ENCODE assay signal across 8 cellular contexts in the genomic region with DNA sequence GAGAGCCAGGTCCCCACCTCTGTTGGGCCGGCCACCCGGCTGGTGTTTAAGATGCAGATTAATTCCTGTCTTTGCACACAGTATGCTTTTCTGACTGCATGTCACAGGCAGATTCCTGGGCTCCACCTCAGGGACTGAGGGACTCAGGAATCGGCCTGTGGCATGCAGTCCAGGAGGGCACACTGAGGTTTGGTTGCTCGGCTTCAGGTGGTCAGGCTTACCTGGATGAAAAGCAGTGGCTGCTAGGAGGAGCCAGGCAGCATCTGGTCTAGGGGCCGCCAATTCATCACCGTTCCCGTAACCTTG. TPM values are rescaled to one million over a fixed set of nuclear protein-coding genes. Genes with fewer than 3 reads are reported as not detected.
DNase-seq lines count a peak whose midpoint lies in the region; ATAC-seq and TF ChIP-seq lines count a peak whose summit lies in the region.

No MANE protein-coding gene starts in this region.

- CTCF ChIA-PET in RWPE1 (lab: Yijun Ruan, JAX), result no interaction called here

- no peaks in the 10 kb centered on the region for H3K27me3 ChIP-seq in esophagus squamous epithelium
- no peaks in the 10 kb centered on the region for H3K27me3 ChIP-seq in prostate gland (replicated peaks; ENCODE audit: insufficient read depth)

- no peak for ATAC-seq in HG02610 (IDR thresholded peaks at IDR 0.05; ENCODE audit: unreplicated experiment)

- 0 to 60% methylated on average over 2 of the region's 7 CpGs for WGBS in esophagus squamous epithelium, 2 donors
- WGBS in prostate gland, result 39% methylated on average over 7 of the region's 7 CpGs

- H3K4me1 ChIP-seq in esophagus squamous epithelium (peaks cover 34 to 65% (median 35%) of the 10 kb centered on the region in 3 donors), prostate gland (replicated peaks) (peaks cover 27% of the 10 kb centered on the region)

- POLR2A ChIA-PET in RWPE1 (lab: Yijun Ruan, JAX; ENCODE audit: low non-redundant PET), result no interaction called here

- intact Hi-C loops in esophagus squamous epithelium (cut with DNase I) (no loop called here), prostate gland (cut with DNase I) (loop anchor here (10.0 kb wide), 1 partner anchor 112 kb away; a partner anchor contains a TSS)

- H3K9me3 ChIP-seq in esophagus squamous epithelium (no peaks in the 10 kb centered on the region), prostate gland (no peaks in the 10 kb centered on the region)

- TF ChIP-seq POLR2A in esophagus squamous epithelium (IDR thresholded peaks at IDR 0.05) (no peak), prostate gland (IDR thresholded peaks at IDR 0.05) (no peak)

- H3K36me3 ChIP-seq in esophagus squamous epithelium (peaks cover 0 to 24% (median 12%) of the 10 kb centered on the region in 3 donors), prostate gland (no peaks in the 10 kb centered on the region)

- peak overlapping the region; percentile 96 for H3K27ac ChIP-seq in RWPE1
- H3K27ac ChIP-seq in esophagus squamous epithelium, result peak overlapping the region in 3 of 4 donors; percentile 78 to 92 (median 90)
- H3K27ac ChIP-seq in prostate gland, result peak overlapping the region in 1 of 2 donors; percentile 47

- H3K4me3 ChIP-seq in GM08714 (ENCODE audit: low read length) (peak overlapping the region; percentile 86), esophagus squamous epithelium (peak overlapping the region; percentile 68 to 89 (median 82)), prostate gland (peak overlapping the region; percentile 66 to 78)

- no peak for TF ChIP-seq CTCF in RWPE1 (conservative IDR thresholded peaks at IDR 0.05; ENCODE audit: low read depth)
- TF ChIP-seq CTCF in esophagus squamous epithelium (IDR thresholded peaks at IDR 0.05), result no peak
- TF ChIP-seq CTCF in prostate gland (IDR thresholded peaks at IDR 0.05), result no peak

- no peak for DNase-seq in RWPE1 (ENCODE audit: low spot score)
- DNase-seq in esophagus squamous epithelium (lab: John Stamatoyannopoulos, UW), result no peak
- DNase-seq in prostate gland (ENCODE audit: low spot score), result no peak
- no peak for DNase-seq in NCI-H510A treated with DMSO at 0.1 percent for 48 hours (lab: John Stamatoyannopoulos, UW)
- no peak for DNase-seq in kidney glomerular epithelial cell (lab: John Stamatoyannopoulos, UW)
- no peak for DNase-seq in HK-2 (ENCODE audit: unreplicated experiment)

RNA-seq across cellular contexts. Expression of a gene that starts 1.1 kb away (rescaled TPM):
- total RNA-seq in esophagus squamous epithelium (10 to 100 TPM; 15.4 to 26.8 (median 23.1) TPM), prostate gland (10 to 100 TPM; 28.6 to 67.9 TPM)

RNA-seq across cellular contexts. Expression of a gene that starts 27.4 kb away (rescaled TPM):
- not detected for total RNA-seq in esophagus squamous epithelium
- not detected for total RNA-seq in prostate gland
